22 cellular contexts compared by ENCODE assay signal in the genomic region with DNA sequence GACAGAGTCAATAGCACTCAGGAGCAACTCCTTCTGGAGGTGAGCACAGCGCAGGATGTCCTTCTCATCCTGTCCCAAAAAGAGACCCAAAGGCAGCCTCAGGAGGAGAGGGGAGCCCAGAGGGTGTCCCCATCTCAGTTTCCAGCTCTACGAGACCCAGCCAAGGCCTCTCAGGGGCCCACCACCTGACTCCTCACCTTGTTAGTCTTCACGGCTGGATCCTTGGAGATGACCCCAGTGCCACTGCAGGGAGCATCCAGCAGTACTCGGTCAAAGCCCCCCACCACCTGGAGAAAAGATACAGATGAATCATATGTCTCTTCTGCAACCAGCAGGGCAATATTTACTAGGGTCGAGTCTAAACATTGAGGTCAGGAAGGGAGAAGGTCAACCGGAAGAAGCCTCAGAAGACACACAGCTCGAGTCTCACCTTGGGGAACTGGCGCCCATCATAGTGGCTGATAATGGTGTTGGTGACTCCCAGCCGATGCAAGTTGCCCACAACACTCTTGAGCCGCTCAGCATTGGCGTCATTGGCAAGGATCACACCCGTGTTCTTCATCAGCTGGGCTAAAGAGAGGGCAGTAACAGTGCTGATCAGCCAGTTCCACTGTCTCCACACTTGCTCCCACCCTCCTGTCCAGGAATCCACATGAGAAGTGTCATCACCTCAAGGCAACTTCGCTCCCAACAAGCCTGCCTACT.
"Had no signal": no experiment of that assay in that cellular context is flagged by ENCODE, and none has a peak within 500 bp of the region (broad histone marks: within the 10 kb centered on the region; RNA-seq: fewer than 3 reads in every experiment).

No MANE protein-coding gene starts in this region.

- H3K27ac Mint-ChIP-seq: activated CD4-positive, alpha-beta T cell treated with anti-CD3 and anti-CD28 coated beads, Interleukin-2, amount 10 ng/mL, durations not matched to agents 7 days and 5 days; effector memory CD8-positive, alpha-beta T cell; nephron; stimulated activated naive B cell treated with anti-CD40 and anti-IgM and Interleukin-4, amounts not matched to agents 10 μg/mL and 1 μg/mL and 100 μg/mL, for 72 hours; type B pancreatic cell had no signal

- H3K4me1 Mint-ChIP-seq: nephron had no signal

- H3K9me3 Mint-ChIP-seq: activated CD4-positive, alpha-beta T cell treated with anti-CD3 and anti-CD28 coated beads, Interleukin-2, amount 10 ng/mL, durations not matched to agents 7 days and 5 days; activated naive CD4-positive, alpha-beta T cell treated with anti-CD3 and anti-CD28 coated beads, Interleukin-2, amount 50 U/mL, for 24 hours; activated T-helper 1 cell treated with anti-CD3 and anti-CD28 coated beads, Interleukin-12 subunit alpha, Interleukin-12 subunit beta, Interleukin-2, Interleukin-4 antibody, amounts not matched to agents 30 ng/mL and 10 ng/mL and 1 ng/mL, durations not matched to agents 14 hours and 24 hours and 36 hours; effector memory CD8-positive, alpha-beta T cell; nephron; stimulated activated naive B cell treated with anti-CD40 and anti-IgM and Interleukin-4, amounts not matched to agents 10 μg/mL and 1 μg/mL and 100 μg/mL, for 72 hours; T-cell; type B pancreatic cell had no signal

- H3K9me3 ChIP-seq: breast epithelium, colonic mucosa, esophagus muscularis mucosa, gastrocnemius medialis had no signal

- H3K4me3 ChIP-seq: breast epithelium, colonic mucosa, dorsolateral prefrontal cortex, esophagus muscularis mucosa, gastrocnemius medialis had no signal

- ATAC-seq: effector memory CD8-positive, alpha-beta T cell; gastrocnemius medialis; sciatic nerve; stimulated activated naive B cell treated with anti-CD40 and anti-IgM and Interleukin-4, amounts not matched to agents 10 μg/mL and 1 μg/mL and 100 μg/mL, for 72 hours; T-cell had no signal

- FAIRE-seq: small intestine, TTC549 had no signal

- DNase-seq: activated CD4-positive, alpha-beta T cell treated with anti-CD3 and anti-CD28 coated beads, Interleukin-2, amount 10 ng/mL, durations not matched to agents 7 days and 5 days; activated CD4-positive, CD25-positive, alpha-beta regulatory T cell treated with anti-CD3 and anti-CD28 coated beads, Interleukin-2, amount 50 U/mL, for 72 hours; activated CD8-positive, alpha-beta memory T cell treated with anti-CD3 and anti-CD28 coated beads, Interleukin-2, amount 50 U/mL, for 48 hours; activated gamma-delta T cell; colonic mucosa; dorsolateral prefrontal cortex; effector memory CD8-positive, alpha-beta T cell; gastrocnemius medialis; hypothalamus; small intestine; stimulated activated CD4-positive, alpha-beta T cell treated with anti-CD3 and anti-CD28 coated beads, Interleukin-15, amount 100 ng/mL, for 24 hours; stimulated activated naive B cell treated with anti-CD40 and anti-IgM and Interleukin-4, amounts not matched to agents 10 μg/mL and 1 μg/mL and 100 μg/mL, for 72 hours; T-cell; WERI-Rb-1 had no signal

- H3K27me3 ChIP-seq: breast epithelium, colonic mucosa, dorsolateral prefrontal cortex, esophagus muscularis mucosa, gastrocnemius medialis had no signal

- H3K27me3 Mint-ChIP-seq: activated CD4-positive, alpha-beta T cell treated with anti-CD3 and anti-CD28 coated beads, Interleukin-2, amount 10 ng/mL, durations not matched to agents 7 days and 5 days; activated naive CD4-positive, alpha-beta T cell treated with anti-CD3 and anti-CD28 coated beads, Interleukin-2, amount 50 U/mL, for 24 hours; effector memory CD8-positive, alpha-beta T cell; stimulated activated naive B cell treated with anti-CD40 and anti-IgM and Interleukin-4, amounts not matched to agents 10 μg/mL and 1 μg/mL and 100 μg/mL, for 72 hours; T-cell had no signal

- H3K4me3 Mint-ChIP-seq: activated CD4-positive, alpha-beta T cell treated with anti-CD3 and anti-CD28 coated beads, Interleukin-2, amount 10 ng/mL, durations not matched to agents 7 days and 5 days; activated naive CD4-positive, alpha-beta T cell treated with anti-CD3 and anti-CD28 coated beads, Interleukin-2, amount 50 U/mL, for 24 hours; activated T-helper 1 cell treated with anti-CD3 and anti-CD28 coated beads, Interleukin-12 subunit alpha, Interleukin-12 subunit beta, Interleukin-2, Interleukin-4 antibody, amounts not matched to agents 30 ng/mL and 10 ng/mL and 1 ng/mL, durations not matched to agents 14 hours and 24 hours and 36 hours; effector memory CD8-positive, alpha-beta T cell; stimulated activated naive B cell treated with anti-CD40 and anti-IgM and Interleukin-4, amounts not matched to agents 10 μg/mL and 1 μg/mL and 100 μg/mL, for 72 hours; T-cell; type B pancreatic cell had no signal

- H3K27ac ChIP-seq: breast epithelium, colonic mucosa, dorsolateral prefrontal cortex, esophagus muscularis mucosa, gastrocnemius medialis, WERI-Rb-1 had no signal

- H3K4me1 ChIP-seq: breast epithelium, colonic mucosa had no signal
